18 cellular contexts compared by ENCODE assay signal in the genomic region with DNA sequence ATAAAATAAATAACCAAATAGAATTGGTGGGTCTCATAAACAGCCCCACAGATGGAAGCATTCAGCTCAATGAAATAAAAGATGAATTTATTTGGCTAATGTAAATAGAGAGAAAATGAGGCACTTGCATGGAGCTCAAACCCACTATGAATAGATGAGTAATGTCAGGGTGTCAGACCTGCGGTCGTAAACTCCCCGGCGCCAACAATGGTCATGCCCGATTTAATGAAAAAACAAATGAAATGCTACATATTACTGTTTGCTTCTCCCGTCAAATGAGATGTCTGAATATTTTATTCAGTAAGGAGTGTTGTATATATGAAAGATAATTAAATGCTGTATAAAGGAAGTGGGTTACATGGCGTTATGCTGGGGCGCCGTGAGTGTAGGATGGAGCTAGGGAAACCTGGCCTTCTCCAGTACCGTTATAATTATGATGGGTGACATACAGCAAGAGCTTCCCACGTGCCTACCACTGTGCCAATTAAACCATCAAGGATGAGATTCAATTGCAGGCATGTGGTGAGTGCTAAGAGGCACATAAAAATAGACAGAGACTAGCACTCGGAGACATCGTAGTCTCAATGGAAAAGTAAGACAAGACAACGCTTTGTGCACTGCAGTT.
A peak's percentile ranks its signal among the peaks of the same experiment; 100 is the strongest.
DNase-seq lines count a peak whose midpoint lies in the region; ATAC-seq and TF ChIP-seq lines count a peak whose summit lies in the region.
"Had no signal": no experiment of that assay in that cellular context is flagged by ENCODE, and none has a peak within 500 bp of the region (broad histone marks: within the 10 kb centered on the region; RNA-seq: fewer than 3 reads in every experiment).

No MANE protein-coding gene starts in this region.

- peak; percentile 85 for DNase-seq in Daoy (ENCODE audit: low read depth)
- DNase-seq in NCI-H1092 treated with DMSO at 0.1 percent for 48 hours (lab: John Stamatoyannopoulos, UW): peak; percentile 79
- DNase-seq in NCI-H69 (lab: John Stamatoyannopoulos, UW): peak; percentile 82
- peak; percentile 57 for DNase-seq in kidney glomerular epithelial cell (lab: John Stamatoyannopoulos, UW)
- no peak for DNase-seq in ovary
- no peak for DNase-seq in GDM1 (lab: John Stamatoyannopoulos, UW)
- DNase-seq: CD4-positive, alpha-beta T cell; HFFc6; KBM-7; NCI-H1048; NCI-H1930; NCI-H2227 treated with DMSO at 0.1 percent for 48 hours; NK-92 treated with Interleukin-12 subunit alpha and Interleukin-12 subunit beta, amount 100 ng/mL, for 24 hours; OCI-M1; RPMI8226 had no signal

- no peaks in the 10 kb centered on the region for H3K27me3 ChIP-seq in ovary

- no peaks in the 10 kb centered on the region for H3K36me3 ChIP-seq in ovary

- intact Hi-C loops in ovary (cut with DNase I): no loop called here

- no peak overlapping the region for H3K27ac ChIP-seq in ovary
- H3K27ac ChIP-seq: HL-60 had no signal

- no peak for TF ChIP-seq POLR2A in ovary (IDR thresholded peaks at IDR 0.05)

- TF ChIP-seq CTCF in ovary (IDR thresholded peaks at IDR 0.05): no peak

- H3K4me3 ChIP-seq in ovary: no peak overlapping the region
- H3K4me3 ChIP-seq: GM23338 had no signal

- no peak for TF ChIP-seq EP300 in ovary (IDR thresholded peaks at IDR 0.05)

- H3K9me3 ChIP-seq in ovary: peaks cover 0 to 3% of the 10 kb centered on the region in 2 donors

- 87 to 92% (median 89%) methylated on average over 14 of the region's 14 CpGs for WGBS in ovary, 3 donors

- ATAC-seq in GM19395 (IDR thresholded peaks at IDR 0.05; ENCODE audit: unreplicated experiment): no peak
- ATAC-seq: GM23338 had no signal

- H3K4me1 ChIP-seq in ovary (ENCODE audit: insufficient read depth): no peaks in the 10 kb centered on the region

Comparison
In these comparisons a context has a peak if more than half of its experiments do, and no peak if none do; other contexts are left out.
1. DNase-seq: peak in Daoy (single experiment), NCI-H1092 treated with DMSO at 0.1 percent for 48 hours (single experiment), NCI-H69 (single experiment) and kidney glomerular epithelial cell (single experiment); none in ovary (0 of 5) and GDM1 (single experiment).